Comparison of ENCODE assay signal across 8 cellular contexts in genomic region chr16:28935924-28936783, GRCh38. TPM values are rescaled to one million over a fixed set of nuclear protein-coding genes. Genes with fewer than 3 reads are reported as not detected.
DNase-seq lines count a peak whose midpoint lies in the region; ATAC-seq and TF ChIP-seq lines count a peak whose summit lies in the region.

No MANE protein-coding gene starts in this region.

- no peak overlapping the region for H2BK120ac ChIP-seq in neuronal stem cell (ENCODE audit: low read depth, low read length)

- H3K4me3 ChIP-seq in PC-9 = peak overlapping the region; percentile 30; the same call in 1 of the 2 replicates
- peak overlapping the region; percentile 28 for H3K4me3 ChIP-seq in fibroblast of the aortic adventitia (ENCODE audit: low read depth, low read length)
- no peak overlapping the region for H3K4me3 ChIP-seq in neuronal stem cell (ENCODE audit: low read length in 2 of 2)
- H3K4me3 ChIP-seq in stomach = peak overlapping the region; percentile 23 to 39 (median 28)

- H3K9me3 Mint-ChIP-seq in activated T-cell treated with anti-CD3 and anti-CD28 coated beads, Interleukin-2, amount 50 U/mL, for 72 hours = no peaks in the 10 kb centered on the region

- WGBS in neuronal stem cell (ENCODE audit: extremely low coverage in 2 of 2, insufficient read length in 2 of 2, insufficient replicate concordance in 1 of 2), 2 donors = no CpG with 5 or more reads among the region's 36 CpGs
- 18 to 25% (median 23%) methylated on average over 35 to 36 of the region's 36 CpGs for WGBS in stomach, 5 donors

- H3K27me3 ChIP-seq in PC-9 (ENCODE audit: insufficient read depth, low read depth) (no peaks in the 10 kb centered on the region), neuronal stem cell (ENCODE audit: control insufficient read depth in 3 of 3, insufficient read depth in 3 of 3, low read depth in 1 of 3, low read length in 3 of 3) (no peaks in the 10 kb centered on the region), stomach (no peaks in the 10 kb centered on the region)

- no peaks in the 10 kb centered on the region for H3K79me1 ChIP-seq in neuronal stem cell (ENCODE audit: low read depth, low read length)

- no peaks in the 10 kb centered on the region for H3K9me2 ChIP-seq in PC-9 (ENCODE audit: insufficient read depth)

- H2AK5ac ChIP-seq in neuronal stem cell (ENCODE audit: low read depth, low read length) = no peak overlapping the region

- peaks cover 12% of the 10 kb centered on the region; the same call in 1 of the 2 replicates for H3F3A ChIP-seq in PC-9 (ENCODE audit: insufficient read depth, low read depth)

- H4K8ac ChIP-seq in neuronal stem cell (ENCODE audit: low read depth, low read length) = no peak overlapping the region

- intact Hi-C loops in PC-9 (cut with micrococcal nuclease; ENCODE audit: unreplicated experiment) (loop anchor here (1.0 kb wide), 1 partner anchor 11 kb away; the partner anchor contains the start of gene RABEP2), stomach (cut with DNase I; ENCODE audit: low total_unique reads) (loop anchor here (10.0 kb wide), 1 partner anchor 51 kb away; no protein-coding TSS in a partner anchor)

- peak overlapping the region; percentile 6 for H3K27ac Mint-ChIP-seq in activated T-cell treated with anti-CD3 and anti-CD28 coated beads, Interleukin-2, amount 50 U/mL, for 72 hours

- H3K4me2 ChIP-seq in PC-9 = peak overlapping the region; percentile 56
- no peak overlapping the region for H3K4me2 ChIP-seq in neuronal stem cell (ENCODE audit: insufficient read depth, low read length, poor library complexity, severe bottlenecking)

- no peak overlapping the region for H3K14ac ChIP-seq in neuronal stem cell (ENCODE audit: low read length)

- H3K36me3 ChIP-seq in PC-9 (ENCODE audit: low read depth) (no peaks in the 10 kb centered on the region), neuronal stem cell (replicated peaks in 1 of 2; ENCODE audit: control insufficient read depth in 2 of 2, insufficient read depth in 2 of 2, low read length in 2 of 2) (no peaks in the 10 kb centered on the region), stomach (no peaks in the 10 kb centered on the region)

- POLR2A ChIA-PET in PC-9 (lab: Charles Lee; ENCODE audit: unreplicated experiment) = interaction anchor here (0.5 to 1.0 kb wide), 6 partner anchors 12 to 90 kb away, joined by 3 to 9 read pairs (median 4); partner anchors contain the start of genes NFATC2IP and TUFM

- H3K36me3 Mint-ChIP-seq in activated T-cell treated with anti-CD3 and anti-CD28 coated beads, Interleukin-2, amount 50 U/mL, for 72 hours (ENCODE audit: insufficient read depth in 2 of 2) = peaks cover 0 to 2% of the 10 kb centered on the region in 2 donors

- no peaks in the 10 kb centered on the region for H3K79me2 ChIP-seq in PC-9 (ENCODE audit: low read depth)

- CTCF ChIA-PET in PC-9 (lab: Charles Lee) = interaction anchor here (0.5 to 1.1 kb wide), 3 partner anchors 9 to 80 kb away, joined by 4 to 8 read pairs (median 8); no protein-coding TSS in a partner anchor

- TSS peak; percentile 57 for BruUV-seq in PC-9 (replicated peaks; lab: Mats Ljungman, UMichigan)

- H3K18ac ChIP-seq in neuronal stem cell (ENCODE audit: low read length) = peak overlapping the region; percentile 44

- in situ Hi-C loops in GM13977 (cut with MboI; ENCODE audit: low pct_unique_long_range_greater_than_20kb, low sequenced_read_pairs, unreplicated experiment) = no loop called here

- H3K27ac ChIP-seq in PC-9 = no peak overlapping the region
- H3K27ac ChIP-seq in neuronal stem cell (replicated peaks; ENCODE audit: low read length) = no peak overlapping the region
- H3K27ac ChIP-seq in stomach = no peak overlapping the region

- TF ChIP-seq POLR2A in stomach (IDR thresholded peaks at IDR 0.05) = no peak

- DNase-seq in GM13977 (ENCODE audit: low spot score) = peak; percentile 93
- DNase-seq in PC-9 = peak; percentile 72 to 96
- peak; percentile 92 to 94 for DNase-seq in activated T-cell treated with anti-CD3 and anti-CD28 coated beads, Interleukin-2, amount 50 U/mL, for 72 hours
- peak; percentile 53 for DNase-seq in fibroblast of the aortic adventitia (ENCODE audit: low read depth)
- DNase-seq in neuronal stem cell (ENCODE audit: low spot score) = no peak
- peak; percentile 88 for DNase-seq in stomach

- H4K20me1 ChIP-seq in PC-9 (ENCODE audit: insufficient read depth) = no peaks in the 10 kb centered on the region

- no peak for TF ChIP-seq CTCF in GM13977 (IDR thresholded peaks at IDR 0.05; ENCODE audit: extremely low read depth, insufficient read depth, missing control alignments)
- TF ChIP-seq CTCF in PC-9 (conservative IDR thresholded peaks at IDR 0.05) = no peak
- TF ChIP-seq CTCF in fibroblast of the aortic adventitia (IDR thresholded peaks at IDR 0.05; ENCODE audit: insufficient read depth, low read length) = no peak
- no peak for TF ChIP-seq CTCF in stomach (IDR thresholded peaks at IDR 0.05)

- H3K4me3 Mint-ChIP-seq in activated T-cell treated with anti-CD3 and anti-CD28 coated beads, Interleukin-2, amount 50 U/mL, for 72 hours = peak overlapping the region; percentile 77 to 87

- no peak overlapping the region for H4K91ac ChIP-seq in neuronal stem cell (ENCODE audit: low read depth, low read length, poor library complexity)

- H3K9ac ChIP-seq in neuronal stem cell (ENCODE audit: low read depth, low read length, poor library complexity) = no peak overlapping the region

- peak overlapping the region; percentile 21 for H2BK15ac ChIP-seq in neuronal stem cell (ENCODE audit: low read length)

- H3K9me3 ChIP-seq in PC-9 (ENCODE audit: insufficient read depth, low read depth) (no peaks in the 10 kb centered on the region), neuronal stem cell (replicated peaks in 1 of 2; ENCODE audit: control insufficient read depth in 2 of 2, insufficient read depth in 1 of 2, low read depth in 1 of 2, low read length in 2 of 2) (no peaks in the 10 kb centered on the region), stomach (no peaks in the 10 kb centered on the region)

- H3K4me1 ChIP-seq in PC-9 (replicated peaks; ENCODE audit: insufficient read depth) (no peaks in the 10 kb centered on the region), neuronal stem cell (ENCODE audit: control insufficient read depth in 2 of 2, insufficient read depth in 1 of 2, low read depth in 1 of 2, low read length in 2 of 2) (peaks cover 0 to under 1% of the 10 kb centered on the region in 2 donors), stomach (peaks cover 4 to 19% (median 12%) of the 10 kb centered on the region in 4 donors)

- H2AFZ ChIP-seq in PC-9 (peak overlapping the region; percentile 41), neuronal stem cell (ENCODE audit: low read length) (peak overlapping the region; percentile 51)

- H3K4ac ChIP-seq in neuronal stem cell (ENCODE audit: low read length) = no peak overlapping the region

- peaks cover 17% of the 10 kb centered on the region for H3K4me1 Mint-ChIP-seq in activated T-cell treated with anti-CD3 and anti-CD28 coated beads, Interleukin-2, amount 50 U/mL, for 72 hours (ENCODE audit: low read depth)

- no peak overlapping the region for H2BK5ac ChIP-seq in neuronal stem cell (ENCODE audit: low read length)

- ATAC-seq in HG02943 (IDR thresholded peaks at IDR 0.05; ENCODE audit: low read depth, unreplicated experiment) = peak; percentile 60
- ATAC-seq in activated T-cell treated with anti-CD3 and anti-CD28 coated beads, Interleukin-2, amount 50 U/mL, for 72 hours (replicated peaks in 1 of 2) = peak; percentile 99 to 100
- ATAC-seq in GM18858 (IDR thresholded peaks at IDR 0.05; ENCODE audit: unreplicated experiment) = no peak

- H2BK12ac ChIP-seq in neuronal stem cell (ENCODE audit: low read length) = no peak overlapping the region

- no peaks in the 10 kb centered on the region for H3K27me3 Mint-ChIP-seq in activated T-cell treated with anti-CD3 and anti-CD28 coated beads, Interleukin-2, amount 50 U/mL, for 72 hours (ENCODE audit: low read depth)

- no peak overlapping the region for H3K23ac ChIP-seq in neuronal stem cell (ENCODE audit: low read depth, low read length, poor library complexity)

- TF ChIP-seq EP300 in stomach (IDR thresholded peaks at IDR 0.05) = no peak

RNA-seq across cellular contexts. Expression of gene CD19, which starts 4.4 kb away (rescaled TPM):
- not detected in 2 replicates for total RNA-seq in PC-9 (2021)
- total RNA-seq in activated T-cell treated with anti-CD3 and anti-CD28 coated beads, Interleukin-2, amount 50 U/mL, for 72 hours = 1 to 10 TPM; 1.3 to 1.4 TPM
- 0.33 TPM in 1 of 2 replicates, not detected in the other for total RNA-seq in fibroblast of the aortic adventitia (ENCODE audit: low replicate concordance)
- 0.21 TPM for polyA plus RNA-seq in neuronal stem cell (2013, experiment 1 of 2)
- 0.14 TPM for polyA plus RNA-seq in neuronal stem cell (2013, experiment 2 of 2)
- under 1 TPM in 2 of 5 donors, not detected in 3; 0.29 to 0.92 TPM for total RNA-seq in stomach
- polyA plus RNA-seq in stomach = 1 to 10 TPM in 1 of 3 donors, under 1 TPM in 2; 0.31 to 3.8 (median 0.56) TPM

RNA-seq across cellular contexts. Expression of gene RABEP2, which starts 11.1 kb away (rescaled TPM):
- 48.5 and 70.5 TPM in 2 replicates for total RNA-seq in PC-9 (2021)
- 10 to 100 TPM; 10.8 to 14.1 TPM for total RNA-seq in activated T-cell treated with anti-CD3 and anti-CD28 coated beads, Interleukin-2, amount 50 U/mL, for 72 hours
- total RNA-seq in fibroblast of the aortic adventitia (ENCODE audit: low replicate concordance) = 27.4 and 30.4 TPM in 2 replicates
- polyA plus RNA-seq in neuronal stem cell (2013, experiment 1 of 2) = 5.9 TPM
- polyA plus RNA-seq in neuronal stem cell (2013, experiment 2 of 2) = 5.4 TPM
- 100 to 1,000 TPM in 2 of 5 donors, 10 to 100 TPM in 3; 25.7 to 350 (median 84.0) TPM for total RNA-seq in stomach
- polyA plus RNA-seq in stomach = 10 to 100 TPM; 20.3 to 34.6 (median 32.7) TPM

RNA-seq across cellular contexts. Expression of gene NFATC2IP, which starts 14.6 kb away (rescaled TPM):
- 72.3 and 73.0 TPM in 2 replicates for total RNA-seq in PC-9 (2021)
- 10 to 100 TPM; 81.1 to 97.6 TPM for total RNA-seq in activated T-cell treated with anti-CD3 and anti-CD28 coated beads, Interleukin-2, amount 50 U/mL, for 72 hours
- total RNA-seq in fibroblast of the aortic adventitia (ENCODE audit: low replicate concordance) = 22.1 and 59.2 TPM in 2 replicates
- 22.8 TPM for polyA plus RNA-seq in neuronal stem cell (2013, experiment 1 of 2)
- 23.4 TPM for polyA plus RNA-seq in neuronal stem cell (2013, experiment 2 of 2)
- total RNA-seq in stomach = 100 to 1,000 TPM in 2 of 5 donors, 10 to 100 TPM in 3; 22.8 to 265 (median 68.0) TPM
- 10 to 100 TPM; 10.4 to 18.0 (median 13.1) TPM for polyA plus RNA-seq in stomach

RNA-seq across cellular contexts. Expression of gene SPNS1, which starts 38.4 kb away (rescaled TPM):
- total RNA-seq in PC-9 (2021) (72.0 and 96.2 TPM in 2 replicates), fibroblast of the aortic adventitia (ENCODE audit: low replicate concordance) (27.1 and 85.8 TPM in 2 replicates), stomach (10 to 100 TPM in 4 of 5 donors, 1 to 10 TPM in 1; 6.1 to 24.2 (median 15.6) TPM)
- 10 to 100 TPM; 21.1 to 23.6 TPM for total RNA-seq in activated T-cell treated with anti-CD3 and anti-CD28 coated beads, Interleukin-2, amount 50 U/mL, for 72 hours
- 21.5 TPM for polyA plus RNA-seq in neuronal stem cell (2013, experiment 1 of 2)
- polyA plus RNA-seq in neuronal stem cell (2013, experiment 2 of 2) = 21.8 TPM
- polyA plus RNA-seq in stomach = 10 to 100 TPM; 26.7 to 48.3 (median 31.6) TPM

RNA-seq across cellular contexts. Expression of gene LAT, which starts 48.7 kb away (rescaled TPM):
- total RNA-seq in PC-9 (2021) (12.4 and 13.0 TPM in 2 replicates), fibroblast of the aortic adventitia (ENCODE audit: low replicate concordance) (1.1 and 1.9 TPM in 2 replicates), stomach (10 to 100 TPM in 1 of 5 donors, 1 to 10 TPM in 3, not detected in 1; 1.3 to 26.8 (median 4.8) TPM)
- total RNA-seq in activated T-cell treated with anti-CD3 and anti-CD28 coated beads, Interleukin-2, amount 50 U/mL, for 72 hours = 100 to 1,000 TPM; 254 to 360 TPM
- polyA plus RNA-seq in neuronal stem cell (2013, experiment 1 of 2) = 1.8 TPM
- polyA plus RNA-seq in neuronal stem cell (2013, experiment 2 of 2) = 1.7 TPM
- polyA plus RNA-seq in stomach = 10 to 100 TPM in 1 of 3 donors, 1 to 10 TPM in 2; 7.3 to 15.5 (median 8.4) TPM

Comparison
In these comparisons a context has a peak if more than half of its experiments do, and no peak if none do; other contexts are left out.
1. H3K4me3 ChIP-seq: peak in PC-9 (single experiment), fibroblast of the aortic adventitia (single experiment) and stomach (4 of 4); none in neuronal stem cell (0 of 2).